In genomic region chr14:36091096-36091495, GRCh38 we compare ENCODE assay signal across 1 cellular context.
A peak's percentile ranks its signal among the peaks of the same experiment; 100 is the strongest.
TF ChIP-seq lines count a peak whose summit lies in the region.

No MANE protein-coding gene starts in this region.

TF ChIP-seq in HepG2, 621 proteins besides CTCF, POLR2A, EP300 and RAD21 (continued from another document and continues in another):
- peak; percentile 92 for TF ChIP-seq HBP1 (CRISPR knock-in tag; IDR thresholded peaks at IDR 0.05; ENCODE audit: low read depth)
- TF ChIP-seq HMGA1 (CRISPR knock-in tag; conservative IDR thresholded peaks at IDR 0.05) = no peak
- no peak for TF ChIP-seq ZSCAN12 (CRISPR knock-in tag; IDR thresholded peaks at IDR 0.05)
- no peak for TF ChIP-seq ZSCAN31 (CRISPR knock-in tag; IDR thresholded peaks at IDR 0.05; ENCODE audit: low read depth)
- no peak for TF ChIP-seq KLF6 (CRISPR knock-in tag; IDR thresholded peaks at IDR 0.05)
- TF ChIP-seq ZNF337 (CRISPR knock-in tag; IDR thresholded peaks at IDR 0.05; ENCODE audit: borderline replicate concordance, low read depth) = no peak
- peak; percentile 36; the same call in 1 of the 2 replicates for TF ChIP-seq KDM3A (CRISPR knock-in tag; IDR thresholded peaks at IDR 0.05; ENCODE audit: low read depth)
- no peak for TF ChIP-seq EEA1 (CRISPR knock-in tag; IDR thresholded peaks at IDR 0.05; ENCODE audit: borderline replicate concordance)
- TF ChIP-seq GMEB2 (CRISPR knock-in tag; IDR thresholded peaks at IDR 0.05; ENCODE audit: low read depth) = no peak
- peak; percentile 83 for TF ChIP-seq HDAC2 (CRISPR knock-in tag; IDR thresholded peaks at IDR 0.05)
- TF ChIP-seq SAFB2 (CRISPR knock-in tag; IDR thresholded peaks at IDR 0.05; ENCODE audit: borderline replicate concordance, low read depth) = no peak
- no peak for TF ChIP-seq NFIB (CRISPR knock-in tag; IDR thresholded peaks at IDR 0.05; ENCODE audit: borderline replicate concordance)
- no peak for TF ChIP-seq ZNF713 (CRISPR knock-in tag; IDR thresholded peaks at IDR 0.05)
- TF ChIP-seq TFDP1 (CRISPR knock-in tag; IDR thresholded peaks at IDR 0.05; ENCODE audit: borderline replicate concordance) = peak; percentile 34; the same call in 1 of the 2 replicates
- TF ChIP-seq ZNF33A (CRISPR knock-in tag; IDR thresholded peaks at IDR 0.05; ENCODE audit: borderline replicate concordance) = peak; percentile 79; the same call in 1 of the 2 replicates
- 0 out of 2 replicates have a peak, but pooled peaks have one; percentile 18 for TF ChIP-seq NFYB (CRISPR knock-in tag; IDR thresholded peaks at IDR 0.05)
- no peak for TF ChIP-seq MTERF4 (CRISPR knock-in tag; IDR thresholded peaks at IDR 0.05)
- TF ChIP-seq GLI4 (CRISPR knock-in tag; IDR thresholded peaks at IDR 0.05; ENCODE audit: borderline replicate concordance) = no peak; the same call in 1 of the 2 replicates
- no peak for TF ChIP-seq ZNF557 (CRISPR knock-in tag; IDR thresholded peaks at IDR 0.05)
- no peak for TF ChIP-seq NR0B2 (CRISPR knock-in tag; IDR thresholded peaks at IDR 0.05)
- TF ChIP-seq ZNF589 (CRISPR knock-in tag; conservative IDR thresholded peaks at IDR 0.05) = peak; percentile 81; the same call in 1 of the 2 replicates
- TF ChIP-seq ETV5 (CRISPR knock-in tag; IDR thresholded peaks at IDR 0.05; ENCODE audit: borderline replicate concordance) = peak; percentile 36; the same call in 1 of the 2 replicates
- TF ChIP-seq PRMT3 (CRISPR knock-in tag; IDR thresholded peaks at IDR 0.05; ENCODE audit: borderline replicate concordance, low read depth) = no peak
- TF ChIP-seq EED (CRISPR knock-in tag; IDR thresholded peaks at IDR 0.05) = no peak
- TF ChIP-seq HNRNPK (IDR thresholded peaks at IDR 0.05; ENCODE audit: low read depth, low read length, poor library complexity, severe bottlenecking) = no peak
- no peak for TF ChIP-seq PHB2 (IDR thresholded peaks at IDR 0.05; ENCODE audit: partially characterized antibody)
- no peak for TF ChIP-seq GTF3A (CRISPR knock-in tag; conservative IDR thresholded peaks at IDR 0.05)
- no peak for TF ChIP-seq CC2D1A (CRISPR knock-in tag; IDR thresholded peaks at IDR 0.05)
- no peak for TF ChIP-seq MYPOP (CRISPR knock-in tag; IDR thresholded peaks at IDR 0.05)
- TF ChIP-seq TIGD3 (CRISPR knock-in tag; IDR thresholded peaks at IDR 0.05; ENCODE audit: borderline replicate concordance) = no peak
- TF ChIP-seq ZFP36L2 (CRISPR knock-in tag; IDR thresholded peaks at IDR 0.05) = no peak
- TF ChIP-seq YY1 (IDR thresholded peaks at IDR 0.05; ENCODE audit: insufficient read depth, insufficient replicate concordance, low read depth, low read length) = peak; percentile 74
- peak; percentile 44; the same call in 1 of the 2 replicates for TF ChIP-seq PPARG (CRISPR knock-in tag; conservative IDR thresholded peaks at IDR 0.05)
- no peak for TF ChIP-seq DMTF1 (CRISPR knock-in tag; IDR thresholded peaks at IDR 0.05)
- TF ChIP-seq KDM1A (CRISPR knock-in tag; IDR thresholded peaks at IDR 0.05) = no peak
- TF ChIP-seq ZNF232 (CRISPR knock-in tag; IDR thresholded peaks at IDR 0.05; ENCODE audit: borderline replicate concordance) = no peak
- TF ChIP-seq ZNF704 (CRISPR knock-in tag; IDR thresholded peaks at IDR 0.05; ENCODE audit: borderline replicate concordance) = no peak
- TF ChIP-seq CAMTA2 (CRISPR knock-in tag; IDR thresholded peaks at IDR 0.05; ENCODE audit: borderline replicate concordance) = no peak
- no peak for TF ChIP-seq ZKSCAN1 (IDR thresholded peaks at IDR 0.05; ENCODE audit: low read length)
- TF ChIP-seq SMAD1 (CRISPR knock-in tag; IDR thresholded peaks at IDR 0.05; ENCODE audit: borderline replicate concordance, low read depth) = no peak
- TF ChIP-seq KIAA2018 (CRISPR knock-in tag; IDR thresholded peaks at IDR 0.05; ENCODE audit: borderline replicate concordance) = no peak
- TF ChIP-seq GTF2F1 (IDR thresholded peaks at IDR 0.05; ENCODE audit: low read length) = no peak; the same call in 1 of the 2 replicates
- 0 out of 2 replicates have a peak, but pooled peaks have one; percentile 63 for TF ChIP-seq ISL2 (CRISPR knock-in tag; IDR thresholded peaks at IDR 0.05)
- TF ChIP-seq BHLHE40 (IDR thresholded peaks at IDR 0.05; ENCODE audit: low read length) = no peak
